ENCODE assay signal across 14 cellular contexts in the genomic region with DNA sequence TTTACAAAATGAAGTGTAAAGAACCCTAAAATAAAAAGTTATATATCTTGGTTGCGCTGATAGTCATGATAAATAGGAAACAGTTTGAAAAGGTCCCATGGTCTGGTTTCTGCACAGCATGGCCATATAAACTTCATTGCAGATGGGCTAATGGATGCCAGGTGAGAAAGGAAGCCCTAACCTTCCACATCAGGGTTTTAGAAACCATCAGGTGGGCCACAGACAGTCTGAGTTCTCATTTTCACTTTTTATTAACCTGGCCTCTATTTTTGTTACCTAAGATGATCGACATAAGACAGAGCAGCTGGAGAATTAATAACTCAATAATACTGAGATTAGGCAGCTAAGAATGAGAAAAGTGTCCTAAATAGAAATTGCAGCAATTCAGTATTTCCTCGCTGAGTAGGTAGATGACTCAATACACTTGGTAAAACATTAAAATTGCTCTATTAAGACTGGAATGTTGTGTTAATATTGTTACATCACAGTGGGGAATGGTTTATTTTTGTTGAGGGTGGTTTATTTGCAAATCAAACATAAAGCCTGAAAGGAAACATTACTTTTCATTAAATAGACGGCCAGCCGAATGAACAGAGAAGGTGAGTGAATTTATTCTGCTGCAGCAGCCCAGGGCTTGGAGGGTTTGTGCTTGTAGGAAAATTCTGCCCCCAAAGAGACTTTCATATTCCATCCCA. TPM values are rescaled to one million over a fixed set of nuclear protein-coding genes. Genes with fewer than 3 reads are reported as not detected.
DNase-seq lines count a peak whose midpoint lies in the region; ATAC-seq, FAIRE-seq and TF ChIP-seq lines count a peak whose summit lies in the region.
"Had no signal": no experiment of that assay in that cellular context is flagged by ENCODE, and none has a peak within 500 bp of the region (broad histone marks: within the 10 kb centered on the region; RNA-seq: fewer than 3 reads in every experiment).

No MANE protein-coding gene starts in this region.

- no peak for FAIRE-seq in bronchial epithelial cell (lab: Jason Lieb, UNC)
- FAIRE-seq: GM18507 had no signal

- TF ChIP-seq CTCF in left ventricle myocardium inferior (IDR thresholded peaks at IDR 0.05; ENCODE audit: borderline replicate concordance) (no peak), bronchial epithelial cell (IDR thresholded peaks at IDR 0.05; ENCODE audit: insufficient read depth, low read length, severe bottlenecking) (no peak), uterus (IDR thresholded peaks at IDR 0.05) (no peak)

- intact Hi-C loops in left ventricle myocardium inferior (cut with micrococcal nuclease) (no loop called here), right cardiac atrium (cut with DNase I) (no loop called here), uterus (cut with DNase I; ENCODE audit: low total_unique reads) (no loop called here)

- 83% methylated on average over 5 of the region's 5 CpGs for WGBS in right cardiac atrium

- H3K36me3 ChIP-seq in left ventricle myocardium inferior, result no peaks in the 10 kb centered on the region
- H3K36me3 ChIP-seq in bronchial epithelial cell (ENCODE audit: control insufficient read depth, insufficient read depth, low read length), result no peaks in the 10 kb centered on the region
- no peaks in the 10 kb centered on the region for H3K36me3 ChIP-seq in uterus

- H3K27ac ChIP-seq in left ventricle myocardium inferior (replicated peaks), result peak overlapping the region; percentile 34
- H3K27ac ChIP-seq in right cardiac atrium (ENCODE audit: low read length), result no peak overlapping the region
- peak overlapping the region; percentile 8 to 32 for H3K27ac ChIP-seq in uterus

- no peak for DNase-seq in left ventricle myocardium inferior
- DNase-seq in right cardiac atrium, result no peak
- peak; percentile 53 for DNase-seq in bronchial epithelial cell (ENCODE audit: low read depth)
- DNase-seq in left lobe of liver (ENCODE audit: low spot score), result no peak
- DNase-seq in uterus, result no peak
- no peak for DNase-seq in T1000 (lab: John Stamatoyannopoulos, UW)
- DNase-seq: activated B cell treated with CpG ODN at 0.5 μM for 24 hours; activated T-cell treated with anti-CD3 and anti-CD28 coated beads, Interleukin-2, amount 50 U/mL, for 4 hours; DMS79; NCI-H446 treated with DMSO at 0.1 percent for 48 hours; SHP77 had no signal

- ATAC-seq in right cardiac atrium (no peak), left lobe of liver (peak; percentile 68), HG03280 (IDR thresholded peaks at IDR 0.05; ENCODE audit: unreplicated experiment) (no peak), HG02870 (IDR thresholded peaks at IDR 0.05; ENCODE audit: unreplicated experiment) (no peak)
- ATAC-seq: activated T-cell treated with anti-CD3 and anti-CD28 coated beads, Interleukin-2, amount 50 U/mL, for 4 hours had no signal

- H3K27me3 ChIP-seq in left ventricle myocardium inferior (ENCODE audit: low read depth) (no peaks in the 10 kb centered on the region), right cardiac atrium (ENCODE audit: control insufficient read depth, insufficient read depth) (no peaks in the 10 kb centered on the region), bronchial epithelial cell (ENCODE audit: control insufficient read depth, insufficient read depth, low read length) (no peaks in the 10 kb centered on the region), uterus (no peaks in the 10 kb centered on the region)

- H3K4me1 ChIP-seq in left ventricle myocardium inferior (peaks cover 66% of the 10 kb centered on the region), right cardiac atrium (ENCODE audit: control insufficient read depth, insufficient read depth, low read length) (no peaks in the 10 kb centered on the region), uterus (peaks cover 13 to 15% of the 10 kb centered on the region in 2 donors)

- no peak for TF ChIP-seq POLR2A in uterus (IDR thresholded peaks at IDR 0.05)

- no peak overlapping the region for H3K4me3 ChIP-seq in left ventricle myocardium inferior
- H3K4me3 ChIP-seq in right cardiac atrium (ENCODE audit: low read length), result no peak overlapping the region
- H3K4me3 ChIP-seq in bronchial epithelial cell (ENCODE audit: low read depth, low read length), result no peak overlapping the region
- no peak overlapping the region for H3K4me3 ChIP-seq in uterus

- H3K9me3 ChIP-seq in left ventricle myocardium inferior (replicated peaks) (no peaks in the 10 kb centered on the region), right cardiac atrium (ENCODE audit: control insufficient read depth, low read length) (no peaks in the 10 kb centered on the region), uterus (no peaks in the 10 kb centered on the region)

RNA-seq across cellular contexts. Expression of a gene that starts 21.1 kb away (rescaled TPM):
- 79.9 TPM for total RNA-seq in left ventricle myocardium inferior
- 10 to 100 TPM; 70.4 to 93.5 (median 78.9) TPM for total RNA-seq in right cardiac atrium
- 57.1 TPM for polyA plus RNA-seq in right cardiac atrium
- 10.3 and 13.4 TPM in 2 replicates for total RNA-seq in bronchial epithelial cell
- total RNA-seq in left lobe of liver, result 19.6 TPM
- total RNA-seq in uterus, result 10 to 100 TPM; 15.0 to 71.0 (median 44.5) TPM
